Comparison of ENCODE assay signal across 1 cellular context in genomic region chr5:172806897-172807672, GRCh38.
A peak's percentile ranks its signal among the peaks of the same experiment; 100 is the strongest.
TF ChIP-seq lines count a peak whose summit lies in the region.

No MANE protein-coding gene starts in this region.

TF ChIP-seq in K562, 482 proteins besides CTCF, POLR2A, EP300 and RAD21 (continued from another document and continues in another):
- TF ChIP-seq ETV1 (tag; conservative IDR thresholded peaks at IDR 0.05; ENCODE audit: low read depth) (peak; percentile 52), CAMTA2 (CRISPR knock-in tag; conservative IDR thresholded peaks at IDR 0.05) (0 out of 2 replicates have a peak, but pooled peaks have one; percentile 40), LCOR (CRISPR knock-in tag; IDR thresholded peaks at IDR 0.05) (no peak), PTTG1 (tag; IDR thresholded peaks at IDR 0.05; ENCODE audit: low read depth) (no peak), FOS (IDR thresholded peaks at IDR 0.05; ENCODE audit: extremely low read depth, insufficient read length) (no peak), CEBPG (CRISPR knock-in tag; IDR thresholded peaks at IDR 0.05) (no peak; the same call in 1 of the 2 replicates), CEBPG (tag; conservative IDR thresholded peaks at IDR 0.05 in 1 of 2, IDR thresholded peaks at IDR 0.05 in 1 of 2) (no peak), ERF (CRISPR knock-in tag; IDR thresholded peaks at IDR 0.05) (no peak), ESRRA (IDR thresholded peaks at IDR 0.05; ENCODE audit: borderline replicate concordance, low read depth) (no peak; the same call in 1 of the 2 replicates), PTRF (tag; IDR thresholded peaks at IDR 0.05) (peak; percentile 58; the same call in 1 of the 2 replicates), TRIM24 (IDR thresholded peaks at IDR 0.05) (no peak), SP2 (IDR thresholded peaks at IDR 0.05; ENCODE audit: extremely low read depth, low read depth, low read length, poor library complexity, severe bottlenecking) (no peak), ETS2 (tag; IDR thresholded peaks at IDR 0.05; ENCODE audit: borderline replicate concordance, poor library complexity, severe bottlenecking) (no peak), CREBBP (IDR thresholded peaks at IDR 0.05; ENCODE audit: low read depth, low read length) (no peak), SAP30 (IDR thresholded peaks at IDR 0.05; ENCODE audit: borderline replicate concordance, insufficient read depth, low read depth, low read length, poor library complexity, severe bottlenecking) (no peak), MTF1 (CRISPR knock-in tag; IDR thresholded peaks at IDR 0.05; ENCODE audit: borderline replicate concordance) (no peak), NR0B1 (IDR thresholded peaks at IDR 0.05; ENCODE audit: partially characterized antibody) (no peak), ZFP1 (CRISPR knock-in tag; IDR thresholded peaks at IDR 0.05) (no peak), CREB1 (IDR thresholded peaks at IDR 0.05) (peak; percentile 93), CREB1 (CRISPR knock-in tag; IDR thresholded peaks at IDR 0.05) (peak; percentile 80), ZNF311 (CRISPR knock-in tag; IDR thresholded peaks at IDR 0.05) (0 out of 2 replicates have a peak, but pooled peaks have one; percentile 61), KAT7 (CRISPR knock-in tag; IDR thresholded peaks at IDR 0.05; ENCODE audit: borderline replicate concordance) (no peak), FIP1L1 (IDR thresholded peaks at IDR 0.05; ENCODE audit: low read depth, low read length, poor library complexity, severe bottlenecking) (no peak), L3MBTL2 (IDR thresholded peaks at IDR 0.05) (peak; percentile 96), FOXJ3 (CRISPR knock-in tag; IDR thresholded peaks at IDR 0.05) (no peak), TAF7 (tag; IDR thresholded peaks at IDR 0.05) (peak; percentile 28; the same call in 1 of the 2 replicates), MAFK (IDR thresholded peaks at IDR 0.05; ENCODE audit: low read length) (0 out of 2 replicates have a peak, but pooled peaks have one; percentile 31), ZNF134 (CRISPR knock-in tag; conservative IDR thresholded peaks at IDR 0.05) (0 out of 2 replicates have a peak, but pooled peaks have one; percentile 51), XRCC5 (IDR thresholded peaks at IDR 0.05; ENCODE audit: low read depth, low read length) (no peak), RCOR1 (IDR thresholded peaks at IDR 0.05; ENCODE audit: borderline replicate concordance in 1 of 2, low read depth in 2 of 2, low read length in 2 of 2) (peak in 1 of 2 experiments; percentile 77; a peak in 2 of 4 replicates), ATF4 (CRISPR knock-in tag; IDR thresholded peaks at IDR 0.05) (no peak; the same call in 1 of the 2 replicates), GTF2F1 (IDR thresholded peaks at IDR 0.05; ENCODE audit: low read depth, low read length) (no peak)
- TF ChIP-seq, protein P1, sequence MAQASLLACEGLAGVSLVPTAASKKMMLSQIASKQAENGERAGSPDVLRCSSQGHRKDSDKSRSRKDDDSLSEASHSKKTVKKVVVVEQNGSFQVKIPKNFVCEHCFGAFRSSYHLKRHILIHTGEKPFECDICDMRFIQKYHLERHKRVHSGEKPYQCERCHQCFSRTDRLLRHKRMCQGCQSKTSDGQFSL (CRISPR knock-in tag; IDR thresholded peaks at IDR 0.05) = no peak
- TF ChIP-seq, protein P1 (tag; IDR thresholded peaks at IDR 0.05) = no peak
- TF ChIP-seq, protein P2, sequence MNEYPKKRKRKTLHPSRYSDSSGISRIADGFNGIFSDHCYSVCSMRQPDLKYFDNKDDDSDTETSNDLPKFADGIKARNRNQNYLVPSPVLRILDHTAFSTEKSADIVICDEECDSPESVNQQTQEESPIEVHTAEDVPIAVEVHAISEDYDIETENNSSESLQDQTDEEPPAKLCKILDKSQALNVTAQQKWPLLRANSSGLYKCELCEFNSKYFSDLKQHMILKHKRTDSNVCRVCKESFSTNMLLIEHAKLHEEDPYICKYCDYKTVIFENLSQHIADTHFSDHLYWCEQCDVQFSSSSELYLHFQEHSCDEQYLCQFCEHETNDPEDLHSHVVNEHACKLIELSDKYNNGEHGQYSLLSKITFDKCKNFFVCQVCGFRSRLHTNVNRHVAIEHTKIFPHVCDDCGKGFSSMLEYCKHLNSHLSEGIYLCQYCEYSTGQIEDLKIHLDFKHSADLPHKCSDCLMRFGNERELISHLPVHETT (CRISPR knock-in tag; conservative IDR thresholded peaks at IDR 0.05 in 1 of 2, IDR thresholded peaks at IDR 0.05 in 1 of 2) = peak in 1 of 2 experiments; percentile 79; a peak in 2 of 4 replicates
- TF ChIP-seq, protein P3, sequence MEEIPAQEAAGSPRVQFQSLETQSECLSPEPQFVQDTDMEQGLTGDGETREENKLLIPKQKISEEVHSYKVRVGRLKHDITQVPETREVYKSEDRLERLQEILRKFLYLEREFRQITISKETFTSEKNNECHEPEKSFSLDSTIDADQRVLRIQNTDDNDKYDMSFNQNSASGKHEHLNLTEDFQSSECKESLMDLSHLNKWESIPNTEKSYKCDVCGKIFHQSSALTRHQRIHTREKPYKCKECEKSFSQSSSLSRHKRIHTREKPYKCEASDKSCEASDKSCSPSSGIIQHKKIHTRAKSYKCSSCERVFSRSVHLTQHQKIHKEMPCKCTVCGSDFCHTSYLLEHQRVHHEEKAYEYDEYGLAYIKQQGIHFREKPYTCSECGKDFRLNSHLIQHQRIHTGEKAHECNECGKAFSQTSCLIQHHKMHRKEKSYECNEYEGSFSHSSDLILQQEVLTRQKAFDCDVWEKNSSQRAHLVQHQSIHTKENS (CRISPR knock-in tag; IDR thresholded peaks at IDR 0.05) = no peak
- TF ChIP-seq, protein P4, sequence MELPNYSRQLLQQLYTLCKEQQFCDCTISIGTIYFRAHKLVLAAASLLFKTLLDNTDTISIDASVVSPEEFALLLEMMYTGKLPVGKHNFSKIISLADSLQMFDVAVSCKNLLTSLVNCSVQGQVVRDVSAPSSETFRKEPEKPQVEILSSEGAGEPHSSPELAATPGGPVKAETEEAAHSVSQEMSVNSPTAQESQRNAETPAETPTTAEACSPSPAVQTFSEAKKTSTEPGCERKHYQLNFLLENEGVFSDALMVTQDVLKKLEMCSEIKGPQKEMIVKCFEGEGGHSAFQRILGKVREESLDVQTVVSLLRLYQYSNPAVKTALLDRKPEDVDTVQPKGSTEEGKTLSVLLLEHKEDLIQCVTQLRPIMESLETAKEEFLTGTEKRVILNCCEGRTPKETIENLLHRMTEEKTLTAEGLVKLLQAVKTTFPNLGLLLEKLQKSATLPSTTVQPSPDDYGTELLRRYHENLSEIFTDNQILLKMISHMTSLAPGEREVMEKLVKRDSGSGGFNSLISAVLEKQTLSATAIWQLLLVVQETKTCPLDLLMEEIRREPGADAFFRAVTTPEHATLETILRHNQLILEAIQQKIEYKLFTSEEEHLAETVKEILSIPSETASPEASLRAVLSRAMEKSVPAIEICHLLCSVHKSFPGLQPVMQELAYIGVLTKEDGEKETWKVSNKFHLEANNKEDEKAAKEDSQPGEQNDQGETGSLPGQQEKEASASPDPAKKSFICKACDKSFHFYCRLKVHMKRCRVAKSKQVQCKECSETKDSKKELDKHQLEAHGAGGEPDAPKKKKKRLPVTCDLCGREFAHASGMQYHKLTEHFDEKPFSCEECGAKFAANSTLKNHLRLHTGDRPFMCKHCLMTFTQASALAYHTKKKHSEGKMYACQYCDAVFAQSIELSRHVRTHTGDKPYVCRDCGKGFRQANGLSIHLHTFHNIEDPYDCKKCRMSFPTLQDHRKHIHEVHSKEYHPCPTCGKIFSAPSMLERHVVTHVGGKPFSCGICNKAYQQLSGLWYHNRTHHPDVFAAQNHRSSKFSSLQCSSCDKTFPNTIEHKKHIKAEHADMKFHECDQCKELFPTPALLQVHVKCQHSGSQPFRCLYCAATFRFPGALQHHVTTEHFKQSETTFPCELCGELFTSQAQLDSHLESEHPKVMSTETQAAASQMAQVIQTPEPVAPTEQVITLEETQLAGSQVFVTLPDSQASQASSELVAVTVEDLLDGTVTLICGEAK (IDR thresholded peaks at IDR 0.05) = 0 out of 2 replicates have a peak, but pooled peaks have one; percentile 47
- TF ChIP-seq, protein P4 (CRISPR knock-in tag; IDR thresholded peaks at IDR 0.05) = no peak
- TF ChIP-seq, protein P5, sequence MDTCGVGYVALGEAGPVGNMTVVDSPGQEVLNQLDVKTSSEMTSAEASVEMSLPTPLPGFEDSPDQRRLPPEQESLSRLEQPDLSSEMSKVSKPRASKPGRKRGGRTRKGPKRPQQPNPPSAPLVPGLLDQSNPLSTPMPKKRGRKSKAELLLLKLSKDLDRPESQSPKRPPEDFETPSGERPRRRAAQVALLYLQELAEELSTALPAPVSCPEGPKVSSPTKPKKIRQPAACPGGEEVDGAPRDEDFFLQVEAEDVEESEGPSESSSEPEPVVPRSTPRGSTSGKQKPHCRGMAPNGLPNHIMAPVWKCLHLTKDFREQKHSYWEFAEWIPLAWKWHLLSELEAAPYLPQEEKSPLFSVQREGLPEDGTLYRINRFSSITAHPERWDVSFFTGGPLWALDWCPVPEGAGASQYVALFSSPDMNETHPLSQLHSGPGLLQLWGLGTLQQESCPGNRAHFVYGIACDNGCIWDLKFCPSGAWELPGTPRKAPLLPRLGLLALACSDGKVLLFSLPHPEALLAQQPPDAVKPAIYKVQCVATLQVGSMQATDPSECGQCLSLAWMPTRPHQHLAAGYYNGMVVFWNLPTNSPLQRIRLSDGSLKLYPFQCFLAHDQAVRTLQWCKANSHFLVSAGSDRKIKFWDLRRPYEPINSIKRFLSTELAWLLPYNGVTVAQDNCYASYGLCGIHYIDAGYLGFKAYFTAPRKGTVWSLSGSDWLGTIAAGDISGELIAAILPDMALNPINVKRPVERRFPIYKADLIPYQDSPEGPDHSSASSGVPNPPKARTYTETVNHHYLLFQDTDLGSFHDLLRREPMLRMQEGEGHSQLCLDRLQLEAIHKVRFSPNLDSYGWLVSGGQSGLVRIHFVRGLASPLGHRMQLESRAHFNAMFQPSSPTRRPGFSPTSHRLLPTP (IDR thresholded peaks at IDR 0.05; ENCODE audit: borderline replicate concordance, extremely low read depth, insufficient read length) = no peak
- TF ChIP-seq, protein P6, sequence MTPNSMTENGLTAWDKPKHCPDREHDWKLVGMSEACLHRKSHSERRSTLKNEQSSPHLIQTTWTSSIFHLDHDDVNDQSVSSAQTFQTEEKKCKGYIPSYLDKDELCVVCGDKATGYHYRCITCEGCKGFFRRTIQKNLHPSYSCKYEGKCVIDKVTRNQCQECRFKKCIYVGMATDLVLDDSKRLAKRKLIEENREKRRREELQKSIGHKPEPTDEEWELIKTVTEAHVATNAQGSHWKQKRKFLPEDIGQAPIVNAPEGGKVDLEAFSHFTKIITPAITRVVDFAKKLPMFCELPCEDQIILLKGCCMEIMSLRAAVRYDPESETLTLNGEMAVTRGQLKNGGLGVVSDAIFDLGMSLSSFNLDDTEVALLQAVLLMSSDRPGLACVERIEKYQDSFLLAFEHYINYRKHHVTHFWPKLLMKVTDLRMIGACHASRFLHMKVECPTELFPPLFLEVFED (CRISPR knock-in tag; conservative IDR thresholded peaks at IDR 0.05) = no peak
